In genomic region chr16:60989592-60989991, GRCh38 we compare ENCODE assay signal across 26 cellular contexts.
"Had no signal": no experiment of that assay in that cellular context is flagged by ENCODE, and none has a peak within 500 bp of the region (broad histone marks: within the 10 kb centered on the region; RNA-seq: fewer than 3 reads in every experiment).

No MANE protein-coding gene starts in this region.

- H3K9me3 ChIP-seq: ovary, psoas muscle, right lobe of liver, sigmoid colon, stomach, thoracic aorta, thyroid gland, tibial nerve, upper lobe of left lung, vagina had no signal

- H3K36me3 ChIP-seq: neural progenitor cell, ovary, right lobe of liver, sigmoid colon, stomach, thoracic aorta, thyroid gland, tibial nerve, upper lobe of left lung, vagina had no signal

- DNase-seq: nephron progenitor cell; occipital lobe; ovary; posterior cingulate gyrus; psoas muscle; right cardiac atrium; right lobe of liver; sigmoid colon; small intestine; stimulated activated CD4-positive, alpha-beta T cell treated with anti-CD3 and anti-CD28 coated beads, Interleukin-15, amount 100 ng/mL, for 24 hours; stimulated activated CD4-positive, alpha-beta T cell treated with anti-CD3 and anti-CD28 coated beads, Interleukin-2, amount 100 ng/mL, for 24 hours; stimulated activated CD4-positive, alpha-beta T cell treated with anti-CD3 and anti-CD28 coated beads, Interleukin-2, amount 100 ng/mL, for 48 hours; stimulated activated CD4-positive, alpha-beta T cell treated with anti-CD3 and anti-CD28 coated beads, Interleukin-4, amount 100 ng/mL, for 24 hours; stimulated activated naive B cell treated with anti-CD40 and anti-IgM and Interleukin-4, amounts not matched to agents 10 μg/mL and 1 μg/mL and 100 μg/mL, for 72 hours; stimulated activated naive CD4-positive, alpha-beta T cell treated with Interleukin-2 at 50 U/mL for 16 hours; stomach; thyroid gland; trophoblast cell; upper lobe of left lung had no signal

- H3K4me1 ChIP-seq: neural progenitor cell, parathyroid adenoma, psoas muscle, right lobe of liver, sigmoid colon, stomach, thyroid gland, tibial nerve, upper lobe of left lung, vagina had no signal

- H3K27me3 ChIP-seq: neural progenitor cell, ovary, right lobe of liver, sigmoid colon, stomach, thyroid gland, tibial nerve, upper lobe of left lung, vagina had no signal

- H3K27ac ChIP-seq: neural progenitor cell, ovary, parathyroid adenoma, psoas muscle, right lobe of liver, sigmoid colon, stomach, thoracic aorta, thyroid gland, tibial nerve, upper lobe of left lung, vagina had no signal

- ATAC-seq: natural killer cell treated with Interleukin-12 subunit alpha and Interleukin-12 subunit beta and Interleukin-15 and Interleukin-18, amount 100 ng/mL, for 72 hours; psoas muscle; right cardiac atrium; right lobe of liver; stimulated activated effector memory CD8-positive, alpha-beta T cell treated with anti-CD3 and anti-CD28 coated beads, Interleukin-12 subunit alpha, Interleukin-12 subunit beta, amount 100 ng/mL, for 72 hours; stimulated activated naive B cell treated with anti-CD40 and anti-IgM and Interleukin-4, amounts not matched to agents 10 μg/mL and 1 μg/mL and 100 μg/mL, for 72 hours had no signal

- H3K4me3 ChIP-seq: neural progenitor cell, ovary, psoas muscle, right lobe of liver, sigmoid colon, stomach, thoracic aorta, thyroid gland, tibial nerve, upper lobe of left lung, vagina had no signal
